Comparison of ENCODE assay signal across 17 cellular contexts in the genomic region with DNA sequence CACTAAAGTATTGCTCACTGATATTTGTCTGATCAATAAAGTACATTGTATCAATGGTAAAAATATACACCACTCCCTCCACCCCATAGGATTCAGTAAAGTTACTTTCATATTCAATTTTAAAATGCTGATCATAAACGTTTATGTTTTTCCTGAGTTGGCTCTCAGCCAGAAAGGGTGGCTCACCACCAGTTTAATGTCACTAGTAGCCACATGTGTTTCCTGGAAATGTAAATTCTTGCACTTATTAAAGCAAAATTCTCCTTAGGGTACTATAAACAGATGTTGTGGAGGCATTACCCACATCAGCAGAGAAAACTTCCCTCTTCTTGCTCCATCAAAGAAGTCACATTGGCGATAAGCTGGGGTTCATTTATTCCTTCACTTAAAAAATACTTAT.
A peak's percentile ranks its signal among the peaks of the same experiment; 100 is the strongest.
DNase-seq lines count a peak whose midpoint lies in the region; ATAC-seq lines count a peak whose summit lies in the region.
"Had no signal": no experiment of that assay in that cellular context is flagged by ENCODE, and none has a peak within 500 bp of the region (broad histone marks: within the 10 kb centered on the region; RNA-seq: fewer than 3 reads in every experiment).

No MANE protein-coding gene starts in this region.

- no peak overlapping the region for H3K9ac ChIP-seq in SK-N-MC (ENCODE audit: insufficient read length)
- H3K9ac ChIP-seq: BLaER1, KMS-11 had no signal

- H3K27ac ChIP-seq in SK-N-MC (peak overlapping the region; percentile 89), SJCRH30 (no peak overlapping the region)
- H3K27ac ChIP-seq: 22Rv1, BLaER1, KMS-11 had no signal

- ATAC-seq in GM21576 (IDR thresholded peaks at IDR 0.05; ENCODE audit: unreplicated experiment) (no peak), HG02763 (IDR thresholded peaks at IDR 0.05; ENCODE audit: unreplicated experiment) (no peak)

- 0 out of 2 replicates have a peak, but pooled peaks cover 6% of the 10 kb centered on the region for H3K27me3 ChIP-seq in SJCRH30
- H3K27me3 ChIP-seq: BLaER1 had no signal

- H3K9me3 ChIP-seq in SK-N-MC (ENCODE audit: low read depth, low read length), result no peaks in the 10 kb centered on the region
- no peaks in the 10 kb centered on the region for H3K9me3 ChIP-seq in SJCRH30 (replicated peaks)
- H3K9me3 ChIP-seq: BLaER1, HAP-1 had no signal

- H3K4me3 ChIP-seq in SK-N-MC (peak overlapping the region; percentile 68), SJCRH30 (no peak overlapping the region)
- H3K4me3 ChIP-seq: BLaER1, HAP-1 had no signal

- H3K4me1 ChIP-seq in SJCRH30, result no peaks in the 10 kb centered on the region
- H3K4me1 ChIP-seq: HAP-1 had no signal

- DNase-seq in DMS 273 (lab: John Stamatoyannopoulos, UW; ENCODE audit: unreplicated experiment), result peak; percentile 24
- no peak for DNase-seq in DMS 273 treated with DMSO at 0.1 percent for 48 hours (lab: John Stamatoyannopoulos, UW)
- peak; percentile 65 for DNase-seq in MV-4-11 (lab: John Stamatoyannopoulos, UW)
- DNase-seq in SK-N-MC (ENCODE audit: low read depth, low spot score), result peak; percentile 96
- DNase-seq in SJCRH30, result no peak
- DNase-seq in pons (ENCODE audit: low spot score), result no peak
- DNase-seq: AML-193, Calu3, DMS153, DMS79 treated with DMSO at 0.1 percent for 48 hours, GDM1 had no signal

- no peaks in the 10 kb centered on the region for H3K36me3 ChIP-seq in SK-N-MC (ENCODE audit: insufficient read depth, low read length)
- H3K36me3 ChIP-seq in SJCRH30, result no peaks in the 10 kb centered on the region
- H3K36me3 ChIP-seq: BLaER1, HAP-1 had no signal

Comparison
In these comparisons a context has a peak if more than half of its experiments do, and no peak if none do; other contexts are left out.
1. DNase-seq: peak in DMS 273 (single experiment), MV-4-11 (single experiment) and SK-N-MC (single experiment); none in DMS 273 treated with DMSO at 0.1 percent for 48 hours (single experiment), SJCRH30 (0 of 2) and pons (single experiment).